In the genomic region with DNA sequence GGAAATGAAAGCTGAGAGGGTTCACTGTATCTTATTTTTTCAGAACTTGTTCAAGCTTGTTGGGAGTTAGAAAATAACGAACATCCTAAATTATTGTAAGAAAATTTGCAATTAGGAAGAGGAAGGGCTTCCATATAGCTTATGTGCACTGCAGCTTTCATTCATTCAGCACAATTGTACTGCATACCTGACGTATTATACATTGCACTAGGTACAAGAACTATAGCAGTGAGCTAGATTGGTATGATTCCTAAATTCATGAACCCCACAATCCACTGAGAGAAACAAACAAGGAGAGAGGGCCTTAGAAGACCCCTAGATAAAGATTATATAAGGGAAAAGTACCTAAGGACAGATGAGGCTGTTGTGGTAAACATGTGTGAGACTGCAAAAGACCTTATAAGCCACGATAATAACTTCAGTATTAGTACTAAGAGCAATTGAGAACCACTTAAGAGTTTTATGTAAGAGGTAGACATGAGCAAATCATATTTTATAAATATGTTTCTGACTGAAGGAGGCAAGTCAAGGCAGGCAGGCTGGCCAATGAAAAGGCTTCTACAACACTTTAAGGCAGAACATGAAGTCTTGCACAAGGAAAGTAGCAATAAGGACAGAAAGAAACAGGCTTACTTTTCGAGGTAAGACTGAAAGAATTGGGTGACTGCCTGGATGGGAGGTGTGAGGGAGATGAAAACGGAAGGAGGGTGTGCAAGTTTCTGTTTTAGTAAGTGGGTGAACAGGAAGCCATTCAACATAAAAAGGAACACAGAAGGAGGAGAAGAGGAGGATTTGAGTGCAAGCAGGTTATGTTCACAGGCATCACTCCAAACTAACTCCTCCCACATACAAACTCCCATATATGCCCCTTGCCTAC, we compare ENCODE assay signal across 8 cellular contexts.
DNase-seq lines count a peak whose midpoint lies in the region; ATAC-seq and TF ChIP-seq lines count a peak whose summit lies in the region.

No MANE protein-coding gene starts in this region.

- H3K4me1 Mint-ChIP-seq in MCF 10A (ENCODE audit: insufficient read depth, unreplicated experiment): peaks cover 24% of the 10 kb centered on the region

- DNase-seq in MCF 10A (ENCODE audit: unreplicated experiment): peak; percentile 78
- DNase-seq in breast epithelium (ENCODE audit: low spot score in 2 of 2): no peak
- peak; percentile 12 to 23 for DNase-seq in activated CD4-positive, alpha-beta T cell treated with anti-CD3 and anti-CD28 coated beads, Interleukin-2, amount 50 U/mL, for 4 hours
- peak; percentile 8 to 12 for DNase-seq in stimulated activated CD8-positive, alpha-beta memory T cell treated with anti-CD3 and anti-CD28 coated beads, Interleukin-7, amount 100 ng/mL, for 4 hours (ENCODE audit: low read depth in 2 of 2)
- DNase-seq in erythroblast (lab: John Stamatoyannopoulos, UW): no peak
- no peak for DNase-seq in posterior cingulate gyrus
- no peak for DNase-seq in NCI-H345 (lab: John Stamatoyannopoulos, UW)

- H3K36me3 Mint-ChIP-seq in MCF 10A (ENCODE audit: insufficient read depth, unreplicated experiment): no peaks in the 10 kb centered on the region

- ATAC-seq in HG03095 (IDR thresholded peaks at IDR 0.05; ENCODE audit: unreplicated experiment): peak; percentile 94

- no peaks in the 10 kb centered on the region for H3K9me3 Mint-ChIP-seq in MCF 10A (ENCODE audit: unreplicated experiment)

- H3K4me1 ChIP-seq in breast epithelium: no peaks in the 10 kb centered on the region

- H3K4me3 Mint-ChIP-seq in MCF 10A (ENCODE audit: unreplicated experiment): peak overlapping the region; percentile 24

- no peaks in the 10 kb centered on the region for H3K27me3 Mint-ChIP-seq in MCF 10A (ENCODE audit: insufficient read depth, unreplicated experiment)

- H3K4me3 ChIP-seq in breast epithelium: no peak overlapping the region

- intact Hi-C loops in MCF 10A (cut with micrococcal nuclease) (loop anchor here (1.0 to 5.0 kb wide), 2 partner anchors 59 to 90 kb away; no protein-coding TSS in a partner anchor), breast epithelium (cut with DNase I; ENCODE audit: low total_unique reads) (loop anchor here (5.0 kb wide), 1 partner anchor 1181 kb away; no protein-coding TSS in a partner anchor), posterior cingulate gyrus (cut with DNase I) (no loop called here)

- no peaks in the 10 kb centered on the region for H3K9me3 ChIP-seq in breast epithelium

- TF ChIP-seq CTCF in MCF 10A (IDR thresholded peaks at IDR 0.05; ENCODE audit: unreplicated experiment): no peak
- TF ChIP-seq CTCF in breast epithelium (IDR thresholded peaks at IDR 0.05): no peak

- H3K27ac Mint-ChIP-seq in MCF 10A (ENCODE audit: low read depth, unreplicated experiment): peak overlapping the region; percentile 68

- CTCF ChIA-PET in MCF 10A (lab: Yijun Ruan, JAX): interaction anchor here (0.6 kb wide), 1 partner anchor 95 kb away, joined by 3 read pairs; no protein-coding TSS in a partner anchor

- no peak for TF ChIP-seq POLR2A in breast epithelium (IDR thresholded peaks at IDR 0.05)
- TF ChIP-seq POLR2A in erythroblast (IDR thresholded peaks at IDR 0.05; ENCODE audit: low read length): no peak

- no peaks in the 10 kb centered on the region for H3K36me3 ChIP-seq in breast epithelium

- POLR2A ChIA-PET in MCF 10A (lab: Yijun Ruan, JAX): interaction anchor here (0.6 to 1.9 kb wide), 10 partner anchors 16 to 1927 kb away, joined by 3 to 7 read pairs (median 4); no protein-coding TSS in a partner anchor

- no peak overlapping the region for H3K27ac ChIP-seq in breast epithelium

- no peaks in the 10 kb centered on the region for H3K27me3 ChIP-seq in breast epithelium

- BruUV-seq in MCF 10A (replicated peaks; lab: Mats Ljungman, UMichigan): no TSS peak

Comparison
In these comparisons a context has a peak if more than half of its experiments do, and no peak if none do; other contexts are left out.
1. DNase-seq: peak in MCF 10A (single experiment), activated CD4-positive, alpha-beta T cell treated with anti-CD3 and anti-CD28 coated beads, Interleukin-2, amount 50 U/mL, for 4 hours (2 of 2) and stimulated activated CD8-positive, alpha-beta memory T cell treated with anti-CD3 and anti-CD28 coated beads, Interleukin-7, amount 100 ng/mL, for 4 hours (2 of 2); none in breast epithelium (0 of 2), erythroblast (0 of 2), posterior cingulate gyrus (0 of 10) and NCI-H345 (single experiment).